1 cellular context compared by ENCODE assay signal in the genomic region with DNA sequence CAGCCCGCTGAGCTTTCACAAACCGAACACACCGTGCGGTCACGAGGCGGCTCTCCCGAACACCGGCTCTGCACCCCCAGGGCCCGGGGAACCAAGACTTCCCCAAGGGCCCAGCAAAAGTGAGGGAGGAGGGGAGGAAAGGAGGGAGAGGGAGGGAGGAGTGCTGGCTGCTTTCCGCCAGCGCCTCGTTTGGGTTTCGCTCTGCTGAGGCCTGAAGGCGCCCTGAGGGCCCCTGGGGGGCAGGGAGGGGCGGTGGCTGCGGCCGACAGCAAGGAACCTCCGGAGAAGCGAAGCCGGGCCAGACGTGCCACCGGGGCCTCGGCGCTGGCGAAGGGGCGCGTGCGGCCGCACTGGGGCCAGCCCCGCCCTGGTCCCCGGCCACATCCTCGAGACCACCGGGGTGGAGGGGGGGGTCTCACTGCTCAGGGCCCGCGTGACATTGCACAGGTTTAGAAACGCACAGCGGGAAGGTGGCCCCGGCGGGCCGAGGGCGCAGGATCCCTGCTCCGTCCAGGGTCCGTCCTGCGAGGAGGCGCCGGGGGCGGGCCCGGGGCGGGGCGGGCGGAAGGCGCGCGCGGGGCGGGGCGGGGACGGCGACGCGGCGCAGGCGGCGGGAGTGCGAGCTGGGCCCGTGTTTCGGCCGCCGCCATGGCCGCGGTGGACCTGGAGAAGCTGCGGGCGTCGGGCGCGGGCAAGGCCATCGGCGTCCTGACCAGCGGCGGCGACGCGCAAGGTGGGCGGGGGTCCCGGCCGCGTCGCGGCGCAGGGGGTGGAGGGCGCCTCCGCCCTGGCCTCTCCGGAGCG.
A peak's percentile ranks its signal among the peaks of the same experiment; 100 is the strongest.
TF ChIP-seq lines count a peak whose summit lies in the region.

A gene (plus strand): TSS at position 596 of the 804 bp plus-strand sequence. CDS start 53 bp downstream, at position 649.

TF ChIP-seq in HEK293, 187 proteins besides CTCF, POLR2A, EP300 and RAD21 (continued from another document and continues in another):
- TF ChIP-seq, protein P1, sequence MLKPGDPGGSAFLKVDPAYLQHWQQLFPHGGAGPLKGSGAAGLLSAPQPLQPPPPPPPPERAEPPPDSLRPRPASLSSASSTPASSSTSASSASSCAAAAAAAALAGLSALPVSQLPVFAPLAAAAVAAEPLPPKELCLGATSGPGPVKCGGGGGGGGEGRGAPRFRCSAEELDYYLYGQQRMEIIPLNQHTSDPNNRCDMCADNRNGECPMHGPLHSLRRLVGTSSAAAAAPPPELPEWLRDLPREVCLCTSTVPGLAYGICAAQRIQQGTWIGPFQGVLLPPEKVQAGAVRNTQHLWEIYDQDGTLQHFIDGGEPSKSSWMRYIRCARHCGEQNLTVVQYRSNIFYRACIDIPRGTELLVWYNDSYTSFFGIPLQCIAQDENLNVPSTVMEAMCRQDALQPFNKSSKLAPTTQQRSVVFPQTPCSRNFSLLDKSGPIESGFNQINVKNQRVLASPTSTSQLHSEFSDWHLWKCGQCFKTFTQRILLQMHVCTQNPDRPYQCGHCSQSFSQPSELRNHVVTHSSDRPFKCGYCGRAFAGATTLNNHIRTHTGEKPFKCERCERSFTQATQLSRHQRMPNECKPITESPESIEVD (tag by site-specific recombination; IDR thresholded peaks at IDR 0.05): no peak
- TF ChIP-seq, protein P2, sequence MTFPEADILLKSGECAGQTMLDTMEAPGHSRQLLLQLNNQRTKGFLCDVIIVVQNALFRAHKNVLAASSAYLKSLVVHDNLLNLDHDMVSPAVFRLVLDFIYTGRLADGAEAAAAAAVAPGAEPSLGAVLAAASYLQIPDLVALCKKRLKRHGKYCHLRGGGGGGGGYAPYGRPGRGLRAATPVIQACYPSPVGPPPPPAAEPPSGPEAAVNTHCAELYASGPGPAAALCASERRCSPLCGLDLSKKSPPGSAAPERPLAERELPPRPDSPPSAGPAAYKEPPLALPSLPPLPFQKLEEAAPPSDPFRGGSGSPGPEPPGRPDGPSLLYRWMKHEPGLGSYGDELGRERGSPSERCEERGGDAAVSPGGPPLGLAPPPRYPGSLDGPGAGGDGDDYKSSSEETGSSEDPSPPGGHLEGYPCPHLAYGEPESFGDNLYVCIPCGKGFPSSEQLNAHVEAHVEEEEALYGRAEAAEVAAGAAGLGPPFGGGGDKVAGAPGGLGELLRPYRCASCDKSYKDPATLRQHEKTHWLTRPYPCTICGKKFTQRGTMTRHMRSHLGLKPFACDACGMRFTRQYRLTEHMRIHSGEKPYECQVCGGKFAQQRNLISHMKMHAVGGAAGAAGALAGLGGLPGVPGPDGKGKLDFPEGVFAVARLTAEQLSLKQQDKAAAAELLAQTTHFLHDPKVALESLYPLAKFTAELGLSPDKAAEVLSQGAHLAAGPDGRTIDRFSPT (tag by site-specific recombination; IDR thresholded peaks at IDR 0.05): no peak; the same call in 1 of the 2 replicates
- TF ChIP-seq ZNF610 (tag by site-specific recombination; IDR thresholded peaks at IDR 0.05; ENCODE audit: borderline replicate concordance) (no peak), ZNF391 (tag by site-specific recombination; IDR thresholded peaks at IDR 0.05; ENCODE audit: borderline replicate concordance, low read depth) (peak; percentile 61; the same call in 1 of the 2 replicates), ZNF114 (tag by site-specific recombination; IDR thresholded peaks at IDR 0.05) (no peak), ZNF423 (tag by site-specific recombination; IDR thresholded peaks at IDR 0.05) (peak; percentile 83), IKZF3 (tag by site-specific recombination; IDR thresholded peaks at IDR 0.05) (peak; percentile 19; the same call in 1 of the 2 replicates), HOXA7 (CRISPR knock-in tag; IDR thresholded peaks at IDR 0.05; ENCODE audit: borderline replicate concordance) (no peak), KLF10 (tag by site-specific recombination; IDR thresholded peaks at IDR 0.05) (peak; percentile 92), ZNF292 (tag by site-specific recombination; IDR thresholded peaks at IDR 0.05; ENCODE audit: borderline replicate concordance, low read depth) (no peak), SETDB1 (IDR thresholded peaks at IDR 0.05; ENCODE audit: insufficient read length, low read length) (no peak), ZNF544 (tag by site-specific recombination; IDR thresholded peaks at IDR 0.05) (no peak), ZNF48 (tag by site-specific recombination; IDR thresholded peaks at IDR 0.05) (no peak), ZNF37A (tag by site-specific recombination; IDR thresholded peaks at IDR 0.05) (no peak), ZNF155 (tag by site-specific recombination; IDR thresholded peaks at IDR 0.05) (no peak), ZBTB17 (tag by site-specific recombination; IDR thresholded peaks at IDR 0.05) (peak; percentile 84), ZFHX2 (tag by site-specific recombination; conservative IDR thresholded peaks at IDR 0.05) (peak; percentile 39; the same call in 1 of the 2 replicates), ZNF394 (tag by site-specific recombination; IDR thresholded peaks at IDR 0.05; ENCODE audit: borderline replicate concordance) (peak; percentile 39; the same call in 1 of the 2 replicates), ZNF221 (tag by site-specific recombination; IDR thresholded peaks at IDR 0.05; ENCODE audit: borderline replicate concordance) (no peak), ZSCAN16 (tag by site-specific recombination; IDR thresholded peaks at IDR 0.05) (no peak), ZNF514 (tag by site-specific recombination; IDR thresholded peaks at IDR 0.05) (no peak), GLI2 (tag by site-specific recombination; IDR thresholded peaks at IDR 0.05; ENCODE audit: borderline replicate concordance, low read depth) (no peak), ZNF785 (tag by site-specific recombination; IDR thresholded peaks at IDR 0.05) (no peak), BCL11A (tag by site-specific recombination; IDR thresholded peaks at IDR 0.05; ENCODE audit: low read depth) (peak; percentile 78), EGR2 (tag by site-specific recombination; IDR thresholded peaks at IDR 0.05; ENCODE audit: low read depth) (no peak), ZNF843 (tag by site-specific recombination; IDR thresholded peaks at IDR 0.05) (no peak), ZNF791 (tag by site-specific recombination; IDR thresholded peaks at IDR 0.05) (no peak), PRDM1 (tag by site-specific recombination; IDR thresholded peaks at IDR 0.05) (peak; percentile 79), ZNF266 (tag by site-specific recombination; IDR thresholded peaks at IDR 0.05; ENCODE audit: low read depth) (no peak), ZNF585B (tag by site-specific recombination; IDR thresholded peaks at IDR 0.05) (no peak), ZNF157 (tag by site-specific recombination; IDR thresholded peaks at IDR 0.05) (no peak)
- TF ChIP-seq, protein P3, sequence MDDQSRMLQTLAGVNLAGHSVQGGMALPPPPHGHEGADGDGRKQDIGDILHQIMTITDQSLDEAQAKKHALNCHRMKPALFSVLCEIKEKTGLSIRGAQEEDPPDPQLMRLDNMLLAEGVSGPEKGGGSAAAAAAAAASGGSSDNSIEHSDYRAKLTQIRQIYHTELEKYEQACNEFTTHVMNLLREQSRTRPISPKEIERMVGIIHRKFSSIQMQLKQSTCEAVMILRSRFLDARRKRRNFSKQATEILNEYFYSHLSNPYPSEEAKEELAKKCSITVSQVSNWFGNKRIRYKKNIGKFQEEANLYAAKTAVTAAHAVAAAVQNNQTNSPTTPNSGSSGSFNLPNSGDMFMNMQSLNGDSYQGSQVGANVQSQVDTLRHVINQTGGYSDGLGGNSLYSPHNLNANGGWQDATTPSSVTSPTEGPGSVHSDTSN (CRISPR knock-in tag; IDR thresholded peaks at IDR 0.05): peak; percentile 33; the same call in 1 of the 2 replicates
- TF ChIP-seq, protein P4, sequence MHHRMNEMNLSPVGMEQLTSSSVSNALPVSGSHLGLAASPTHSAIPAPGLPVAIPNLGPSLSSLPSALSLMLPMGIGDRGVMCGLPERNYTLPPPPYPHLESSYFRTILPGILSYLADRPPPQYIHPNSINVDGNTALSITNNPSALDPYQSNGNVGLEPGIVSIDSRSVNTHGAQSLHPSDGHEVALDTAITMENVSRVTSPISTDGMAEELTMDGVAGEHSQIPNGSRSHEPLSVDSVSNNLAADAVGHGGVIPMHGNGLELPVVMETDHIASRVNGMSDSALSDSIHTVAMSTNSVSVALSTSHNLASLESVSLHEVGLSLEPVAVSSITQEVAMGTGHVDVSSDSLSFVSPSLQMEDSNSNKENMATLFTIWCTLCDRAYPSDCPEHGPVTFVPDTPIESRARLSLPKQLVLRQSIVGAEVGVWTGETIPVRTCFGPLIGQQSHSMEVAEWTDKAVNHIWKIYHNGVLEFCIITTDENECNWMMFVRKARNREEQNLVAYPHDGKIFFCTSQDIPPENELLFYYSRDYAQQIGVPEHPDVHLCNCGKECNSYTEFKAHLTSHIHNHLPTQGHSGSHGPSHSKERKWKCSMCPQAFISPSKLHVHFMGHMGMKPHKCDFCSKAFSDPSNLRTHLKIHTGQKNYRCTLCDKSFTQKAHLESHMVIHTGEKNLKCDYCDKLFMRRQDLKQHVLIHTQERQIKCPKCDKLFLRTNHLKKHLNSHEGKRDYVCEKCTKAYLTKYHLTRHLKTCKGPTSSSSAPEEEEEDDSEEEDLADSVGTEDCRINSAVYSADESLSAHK (tag by site-specific recombination; IDR thresholded peaks at IDR 0.05): no peak
- TF ChIP-seq, protein P5, sequence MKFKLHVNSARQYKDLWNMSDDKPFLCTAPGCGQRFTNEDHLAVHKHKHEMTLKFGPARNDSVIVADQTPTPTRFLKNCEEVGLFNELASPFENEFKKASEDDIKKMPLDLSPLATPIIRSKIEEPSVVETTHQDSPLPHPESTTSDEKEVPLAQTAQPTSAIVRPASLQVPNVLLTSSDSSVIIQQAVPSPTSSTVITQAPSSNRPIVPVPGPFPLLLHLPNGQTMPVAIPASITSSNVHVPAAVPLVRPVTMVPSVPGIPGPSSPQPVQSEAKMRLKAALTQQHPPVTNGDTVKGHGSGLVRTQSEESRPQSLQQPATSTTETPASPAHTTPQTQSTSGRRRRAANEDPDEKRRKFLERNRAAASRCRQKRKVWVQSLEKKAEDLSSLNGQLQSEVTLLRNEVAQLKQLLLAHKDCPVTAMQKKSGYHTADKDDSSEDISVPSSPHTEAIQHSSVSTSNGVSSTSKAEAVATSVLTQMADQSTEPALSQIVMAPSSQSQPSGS (tag by site-specific recombination; IDR thresholded peaks at IDR 0.05; ENCODE audit: low read depth): no peak
- TF ChIP-seq, protein P6, sequence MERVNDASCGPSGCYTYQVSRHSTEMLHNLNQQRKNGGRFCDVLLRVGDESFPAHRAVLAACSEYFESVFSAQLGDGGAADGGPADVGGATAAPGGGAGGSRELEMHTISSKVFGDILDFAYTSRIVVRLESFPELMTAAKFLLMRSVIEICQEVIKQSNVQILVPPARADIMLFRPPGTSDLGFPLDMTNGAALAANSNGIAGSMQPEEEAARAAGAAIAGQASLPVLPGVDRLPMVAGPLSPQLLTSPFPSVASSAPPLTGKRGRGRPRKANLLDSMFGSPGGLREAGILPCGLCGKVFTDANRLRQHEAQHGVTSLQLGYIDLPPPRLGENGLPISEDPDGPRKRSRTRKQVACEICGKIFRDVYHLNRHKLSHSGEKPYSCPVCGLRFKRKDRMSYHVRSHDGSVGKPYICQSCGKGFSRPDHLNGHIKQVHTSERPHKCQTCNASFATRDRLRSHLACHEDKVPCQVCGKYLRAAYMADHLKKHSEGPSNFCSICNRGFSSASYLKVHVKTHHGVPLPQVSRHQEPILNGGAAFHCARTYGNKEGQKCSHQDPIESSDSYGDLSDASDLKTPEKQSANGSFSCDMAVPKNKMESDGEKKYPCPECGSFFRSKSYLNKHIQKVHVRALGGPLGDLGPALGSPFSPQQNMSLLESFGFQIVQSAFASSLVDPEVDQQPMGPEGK (tag by site-specific recombination; IDR thresholded peaks at IDR 0.05): peak; percentile 97
- TF ChIP-seq, protein P7, sequence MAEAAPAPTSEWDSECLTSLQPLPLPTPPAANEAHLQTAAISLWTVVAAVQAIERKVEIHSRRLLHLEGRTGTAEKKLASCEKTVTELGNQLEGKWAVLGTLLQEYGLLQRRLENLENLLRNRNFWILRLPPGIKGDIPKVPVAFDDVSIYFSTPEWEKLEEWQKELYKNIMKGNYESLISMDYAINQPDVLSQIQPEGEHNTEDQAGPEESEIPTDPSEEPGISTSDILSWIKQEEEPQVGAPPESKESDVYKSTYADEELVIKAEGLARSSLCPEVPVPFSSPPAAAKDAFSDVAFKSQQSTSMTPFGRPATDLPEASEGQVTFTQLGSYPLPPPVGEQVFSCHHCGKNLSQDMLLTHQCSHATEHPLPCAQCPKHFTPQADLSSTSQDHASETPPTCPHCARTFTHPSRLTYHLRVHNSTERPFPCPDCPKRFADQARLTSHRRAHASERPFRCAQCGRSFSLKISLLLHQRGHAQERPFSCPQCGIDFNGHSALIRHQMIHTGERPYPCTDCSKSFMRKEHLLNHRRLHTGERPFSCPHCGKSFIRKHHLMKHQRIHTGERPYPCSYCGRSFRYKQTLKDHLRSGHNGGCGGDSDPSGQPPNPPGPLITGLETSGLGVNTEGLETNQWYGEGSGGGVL (tag by site-specific recombination; IDR thresholded peaks at IDR 0.05): peak; percentile 97
- TF ChIP-seq, protein P8, sequence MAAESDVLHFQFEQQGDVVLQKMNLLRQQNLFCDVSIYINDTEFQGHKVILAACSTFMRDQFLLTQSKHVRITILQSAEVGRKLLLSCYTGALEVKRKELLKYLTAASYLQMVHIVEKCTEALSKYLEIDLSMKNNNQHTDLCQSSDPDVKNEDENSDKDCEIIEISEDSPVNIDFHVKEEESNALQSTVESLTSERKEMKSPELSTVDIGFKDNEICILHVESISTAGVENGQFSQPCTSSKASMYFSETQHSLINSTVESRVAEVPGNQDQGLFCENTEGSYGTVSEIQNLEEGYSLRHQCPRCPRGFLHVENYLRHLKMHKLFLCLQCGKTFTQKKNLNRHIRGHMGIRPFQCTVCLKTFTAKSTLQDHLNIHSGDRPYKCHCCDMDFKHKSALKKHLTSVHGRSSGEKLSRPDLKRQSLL (tag by site-specific recombination; IDR thresholded peaks at IDR 0.05): no peak
- TF ChIP-seq, protein P9, sequence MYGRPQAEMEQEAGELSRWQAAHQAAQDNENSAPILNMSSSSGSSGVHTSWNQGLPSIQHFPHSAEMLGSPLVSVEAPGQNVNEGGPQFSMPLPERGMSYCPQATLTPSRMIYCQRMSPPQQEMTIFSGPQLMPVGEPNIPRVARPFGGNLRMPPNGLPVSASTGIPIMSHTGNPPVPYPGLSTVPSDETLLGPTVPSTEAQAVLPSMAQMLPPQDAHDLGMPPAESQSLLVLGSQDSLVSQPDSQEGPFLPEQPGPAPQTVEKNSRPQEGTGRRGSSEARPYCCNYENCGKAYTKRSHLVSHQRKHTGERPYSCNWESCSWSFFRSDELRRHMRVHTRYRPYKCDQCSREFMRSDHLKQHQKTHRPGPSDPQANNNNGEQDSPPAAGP (tag by site-specific recombination; IDR thresholded peaks at IDR 0.05): peak; percentile 92
